Comparison of ENCODE assay signal across 12 cellular contexts in the genomic region with DNA sequence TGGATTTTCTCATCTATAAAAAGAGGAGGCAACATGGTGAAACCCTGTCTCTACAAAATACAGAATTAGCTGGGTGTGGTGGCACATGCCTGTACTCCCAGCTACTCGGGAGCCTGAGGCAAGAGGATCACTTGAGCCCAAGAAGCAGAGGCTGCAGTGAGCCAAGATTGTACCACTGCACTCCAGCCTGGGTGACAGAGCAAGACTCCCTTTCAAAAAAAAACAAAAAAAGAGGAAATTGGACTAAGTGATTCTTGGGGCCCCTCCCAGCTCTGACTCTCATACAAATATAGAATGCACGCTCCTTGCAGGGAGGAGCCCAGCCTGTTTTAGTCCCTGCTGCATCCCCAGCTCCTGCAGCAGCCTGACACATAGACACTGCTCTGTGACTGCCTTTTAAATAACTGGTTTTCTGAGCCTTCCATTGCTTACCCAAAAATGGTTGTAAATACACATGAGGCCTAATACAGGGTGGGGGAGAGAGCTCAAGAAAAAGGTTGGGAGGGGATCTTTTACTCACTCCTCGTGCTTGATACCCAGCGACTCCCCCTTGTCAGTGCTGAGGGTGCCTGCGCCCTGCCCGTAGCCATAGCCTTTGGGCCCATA. TPM values are rescaled to one million over a fixed set of nuclear protein-coding genes. Genes with fewer than 3 reads are reported as not detected.
DNase-seq lines count a peak whose midpoint lies in the region; ATAC-seq and TF ChIP-seq lines count a peak whose summit lies in the region.
"Had no signal": no experiment of that assay in that cellular context is flagged by ENCODE, and none has a peak within 500 bp of the region (broad histone marks: within the 10 kb centered on the region; RNA-seq: fewer than 3 reads in every experiment).

No MANE protein-coding gene starts in this region.

- intact Hi-C loops in prostate gland (cut with DNase I) = loop anchor here (2.0 kb wide), 1 partner anchor 15 kb away; no protein-coding TSS in a partner anchor

- H3K4me3 Mint-ChIP-seq in activated T-cell treated with anti-CD3 and anti-CD28 coated beads, Interleukin-2, amount 50 U/mL, for 4 hours = no peak overlapping the region

- H3K27me3 ChIP-seq in Peyer's patch (no peaks in the 10 kb centered on the region), prostate gland (replicated peaks; ENCODE audit: insufficient read depth) (no peaks in the 10 kb centered on the region)
- H3K27me3 ChIP-seq: BLaER1 had no signal

- H3K27me3 Mint-ChIP-seq in activated T-cell treated with anti-CD3 and anti-CD28 coated beads, Interleukin-2, amount 50 U/mL, for 4 hours (ENCODE audit: low read depth) = no peaks in the 10 kb centered on the region

- 75% methylated on average over 6 of the region's 6 CpGs for WGBS in prostate gland

- H3K9me3 ChIP-seq in Peyer's patch (no peaks in the 10 kb centered on the region), prostate gland (no peaks in the 10 kb centered on the region)

- no peaks in the 10 kb centered on the region for H3K4me1 Mint-ChIP-seq in activated T-cell treated with anti-CD3 and anti-CD28 coated beads, Interleukin-2, amount 50 U/mL, for 4 hours (ENCODE audit: low read depth)

- H3K4me1 ChIP-seq in Peyer's patch (peaks cover 0 to 58% (median 0%) of the 10 kb centered on the region in 4 donors), prostate gland (replicated peaks) (peaks cover 15% of the 10 kb centered on the region)

- DNase-seq in CD1c-positive myeloid dendritic cell (ENCODE audit: extremely low spot score) = peak; percentile 51
- DNase-seq in Peyer's patch = no peak
- no peak for DNase-seq in epithelial cell of prostate (ENCODE audit: low read depth, low spot score)
- DNase-seq in prostate gland (ENCODE audit: low spot score) = no peak
- no peak for DNase-seq in activated T-cell treated with anti-CD3 and anti-CD28 coated beads, Interleukin-2, amount 50 U/mL, for 4 hours
- no peak for DNase-seq in stimulated activated naive CD4-positive, alpha-beta T cell treated with Interleukin-2 at 50 U/mL for 16 hours (lab: John Stamatoyannopoulos, UW)
- DNase-seq: glutamatergic neuron; stimulated activated CD4-positive, alpha-beta T cell treated with anti-CD3 and anti-CD28 coated beads, Interleukin-2, amount 100 ng/mL, for 48 hours had no signal

- peaks cover 0 to 77% (median 0%) of the 10 kb centered on the region in 3 donors for H3K36me3 ChIP-seq in Peyer's patch
- H3K36me3 ChIP-seq in prostate gland = peaks cover 5 to 6% of the 10 kb centered on the region in 2 donors

- TF ChIP-seq CTCF in Peyer's patch (IDR thresholded peaks at IDR 0.05) = no peak
- TF ChIP-seq CTCF in prostate gland (IDR thresholded peaks at IDR 0.05) = no peak

- H3K36me3 Mint-ChIP-seq in activated T-cell treated with anti-CD3 and anti-CD28 coated beads, Interleukin-2, amount 50 U/mL, for 4 hours (ENCODE audit: insufficient read depth) = peaks cover 24% of the 10 kb centered on the region

- H3K27ac ChIP-seq in Peyer's patch (peak overlapping the region in 3 of 4 donors; percentile 28 to 96 (median 62)), epithelial cell of prostate (peak overlapping the region; percentile 87), prostate gland (peak overlapping the region; percentile 28 to 91)
- H3K27ac ChIP-seq: SK-N-MC had no signal

- TF ChIP-seq POLR2A in Peyer's patch (IDR thresholded peaks at IDR 0.05) (no peak), prostate gland (IDR thresholded peaks at IDR 0.05) (no peak)

- ATAC-seq in activated T-cell treated with anti-CD3 and anti-CD28 coated beads, Interleukin-2, amount 50 U/mL, for 4 hours = no peak
- no peak for ATAC-seq in GM21576 (IDR thresholded peaks at IDR 0.05; ENCODE audit: unreplicated experiment)
- ATAC-seq in HG03354 (IDR thresholded peaks at IDR 0.05; ENCODE audit: poor library complexity, severe bottlenecking, unreplicated experiment) = no peak

- H3K9me3 Mint-ChIP-seq in activated T-cell treated with anti-CD3 and anti-CD28 coated beads, Interleukin-2, amount 50 U/mL, for 4 hours = no peaks in the 10 kb centered on the region

- no peak overlapping the region for H3K4me3 ChIP-seq in Peyer's patch
- no peak overlapping the region for H3K4me3 ChIP-seq in prostate gland
- H3K4me3 ChIP-seq: BLaER1, SK-N-MC had no signal

RNA-seq across cellular contexts. Expression of a gene that starts 17.2 kb away (rescaled TPM):
- total RNA-seq in Peyer's patch = 100 to 1,000 TPM; 139 to 306 (median 160) TPM
- 1,000 to 10,000 TPM; 1,117 to 1,634 TPM for total RNA-seq in prostate gland
- total RNA-seq in activated T-cell treated with anti-CD3 and anti-CD28 coated beads, Interleukin-2, amount 50 U/mL, for 4 hours = 10 to 100 TPM; 51.5 to 54.3 (median 52.4) TPM

RNA-seq across cellular contexts. Expression of a gene that starts 20.8 kb away (rescaled TPM):
- total RNA-seq in Peyer's patch (10 to 100 TPM in 1 of 4 donors, 1 to 10 TPM in 3; 4.4 to 43.7 (median 5.2) TPM), prostate gland (10 to 100 TPM; 49.7 to 73.9 TPM)
- total RNA-seq in activated T-cell treated with anti-CD3 and anti-CD28 coated beads, Interleukin-2, amount 50 U/mL, for 4 hours = 1 to 10 TPM; 1.4 to 4.1 (median 3.4) TPM

RNA-seq across cellular contexts. Expression of a gene that starts 49.2 kb away (rescaled TPM):
- total RNA-seq in Peyer's patch (10 to 100 TPM in 3 of 4 donors, 1 to 10 TPM in 1; 6.7 to 47.9 (median 14.9) TPM), prostate gland (10 to 100 TPM; 13.1 to 29.1 TPM)
- 1 to 10 TPM in 2 of 3 donors, under 1 TPM in 1; 0.81 to 1.3 (median 1.1) TPM for total RNA-seq in activated T-cell treated with anti-CD3 and anti-CD28 coated beads, Interleukin-2, amount 50 U/mL, for 4 hours
